In the genomic region with DNA sequence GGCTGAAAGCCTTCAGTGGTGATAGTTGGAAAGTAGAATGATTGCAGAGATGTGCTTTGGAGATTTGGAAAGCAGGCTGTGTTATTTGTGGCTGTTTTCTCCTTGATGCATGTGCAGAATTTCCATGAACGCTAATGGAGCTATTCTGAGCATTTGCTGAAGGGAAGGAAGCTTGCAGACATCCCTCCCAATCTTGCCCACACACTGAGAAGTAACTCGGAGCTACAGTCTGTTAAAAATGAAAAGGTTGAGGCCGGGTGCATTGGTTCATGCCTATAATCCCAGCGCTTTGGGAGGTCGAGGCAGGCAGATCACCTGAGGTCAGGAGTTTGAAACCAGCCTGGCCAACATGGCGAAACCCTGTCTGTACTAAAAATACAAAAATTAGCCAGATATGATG, we compare ENCODE assay signal across 35 cellular contexts. TPM values are rescaled to one million over a fixed set of nuclear protein-coding genes. Genes with fewer than 3 reads are reported as not detected.
"Had no signal": no experiment of that assay in that cellular context is flagged by ENCODE, and none has a peak within 500 bp of the region (broad histone marks: within the 10 kb centered on the region; RNA-seq: fewer than 3 reads in every experiment).

No MANE protein-coding gene starts in this region.

- ATAC-seq: activated naive CD4-positive, alpha-beta T cell treated with anti-CD3 and anti-CD28 coated beads, Interleukin-2, amount 50 U/mL, for 72 hours; activated T-cell treated with anti-CD3 and anti-CD28 coated beads, Interleukin-2, amount 50 U/mL, for 4 hours; K562; PC-3; Right ventricle myocardium inferior had no signal

- H3K4me1 Mint-ChIP-seq: activated B cell treated with CpG ODN at 0.5 μM for 24 hours had no signal

- H3K27ac Mint-ChIP-seq: activated B cell treated with CpG ODN at 0.5 μM for 24 hours; activated CD4-positive, alpha-beta memory T cell treated with anti-CD3 and anti-CD28 coated beads for 36 hours; activated naive CD4-positive, alpha-beta T cell treated with anti-CD3 and anti-CD28 coated beads for 36 hours; activated T-helper 1 cell treated with anti-CD3 and anti-CD28 coated beads, Interleukin-12 subunit alpha, Interleukin-12 subunit beta, Interleukin-2, Interleukin-4 antibody, amounts not matched to agents 30 ng/mL and 10 ng/mL and 1 ng/mL, durations not matched to agents 14 hours and 24 hours and 36 hours had no signal

- H3K4me3 Mint-ChIP-seq: activated B cell treated with CpG ODN at 0.5 μM for 24 hours; activated CD4-positive, alpha-beta memory T cell treated with anti-CD3 and anti-CD28 coated beads for 36 hours; activated naive CD4-positive, alpha-beta T cell treated with anti-CD3 and anti-CD28 coated beads for 36 hours; activated T-cell treated with anti-CD3 and anti-CD28 coated beads, Interleukin-2, amount 50 U/mL, for 4 hours; activated T-helper 1 cell treated with anti-CD3 and anti-CD28 coated beads, Interleukin-12 subunit alpha, Interleukin-12 subunit beta, Interleukin-2, Interleukin-4 antibody, amounts not matched to agents 30 ng/mL and 10 ng/mL and 1 ng/mL, durations not matched to agents 14 hours and 24 hours and 36 hours; brain had no signal

- H3K9me3 Mint-ChIP-seq: activated CD4-positive, alpha-beta memory T cell treated with anti-CD3 and anti-CD28 coated beads for 36 hours; activated naive CD4-positive, alpha-beta T cell treated with anti-CD3 and anti-CD28 coated beads for 36 hours; activated naive CD4-positive, alpha-beta T cell treated with anti-CD3 and anti-CD28 coated beads, Interleukin-2, amount 50 U/mL, for 72 hours; activated T-cell treated with anti-CD3 and anti-CD28 coated beads, Interleukin-2, amount 50 U/mL, for 4 hours; activated T-helper 1 cell treated with anti-CD3 and anti-CD28 coated beads, Interleukin-12 subunit alpha, Interleukin-12 subunit beta, Interleukin-2, Interleukin-4 antibody, amounts not matched to agents 30 ng/mL and 10 ng/mL and 1 ng/mL, durations not matched to agents 14 hours and 24 hours and 36 hours; brain had no signal

- DNase-seq: activated B cell treated with CpG ODN at 0.5 μM for 24 hours; activated CD4-positive, alpha-beta memory T cell treated with anti-CD3 and anti-CD28 coated beads for 36 hours; activated CD4-positive, alpha-beta T cell treated with anti-CD3 and anti-CD28 coated beads for 4 hours; activated CD4-positive, alpha-beta T cell treated with anti-CD3 and anti-CD28 coated beads, Interleukin-2, amount 50 U/mL, for 1 hour; activated CD4-positive, CD25-positive, alpha-beta regulatory T cell treated with anti-CD3 and anti-CD28 coated beads, Interleukin-2, amount 50 U/mL, for 72 hours; activated CD8-positive, alpha-beta memory T cell treated with anti-CD3 and anti-CD28 coated beads, Interleukin-2, amount 50 U/mL, for 4 hours; activated gamma-delta T cell treated with Interleukin-2 at 50 U/mL for 16 hours; activated naive CD4-positive, alpha-beta T cell treated with anti-CD3 and anti-CD28 coated beads for 36 hours; activated T-cell treated with anti-CD3 and anti-CD28 coated beads for 4 hours; activated T-cell treated with anti-CD3 and anti-CD28 coated beads, Interleukin-2, amount 50 U/mL, for 4 hours; adrenal gland; central memory CD4-positive, alpha-beta T cell; Karpas-422; MG63; NCI-H1048; NCI-H1105 treated with DMSO at 0.1 percent for 48 hours; NCI-H1436; NCI-H1694; NCI-H1930; NCI-H2081 treated with DMSO at 0.1 percent for 48 hours; NCI-H226; NCI-H446 treated with DMSO at 0.1 percent for 48 hours; NCI-H524; NK-92 treated with Interleukin-12 subunit alpha and Interleukin-12 subunit beta, amount 100 ng/mL, for 24 hours; PC-3; SW 1271; T-helper 1 cell; T-helper 2 cell; T-helper 9 cell had no signal

- H3K27me3 Mint-ChIP-seq: activated B cell treated with CpG ODN at 0.5 μM for 24 hours; activated CD4-positive, alpha-beta memory T cell treated with anti-CD3 and anti-CD28 coated beads for 36 hours; brain had no signal

RNA-seq across cellular contexts. Expression of gene CDCP2, which starts 53.6 kb away (rescaled TPM):
- total RNA-seq: activated B cell treated with CpG ODN at 0.5 μM for 24 hours; activated CD4-positive, alpha-beta memory T cell treated with anti-CD3 and anti-CD28 coated beads for 36 hours; activated naive CD4-positive, alpha-beta T cell treated with anti-CD3 and anti-CD28 coated beads for 36 hours; activated T-cell treated with anti-CD3 and anti-CD28 coated beads, Interleukin-2, amount 50 U/mL, for 4 hours; activated T-helper 1 cell treated with anti-CD3 and anti-CD28 coated beads, Interleukin-12 subunit alpha, Interleukin-12 subunit beta, Interleukin-2, Interleukin-4 antibody, amounts not matched to agents 30 ng/mL and 10 ng/mL and 1 ng/mL, durations not matched to agents 14 hours and 24 hours and 36 hours; bronchial epithelial cell; K562; PC-3; Right ventricle myocardium inferior had no signal
